ENCODE assay signal across 31 cellular contexts in genomic region chr11:133004369-133004768, GRCh38.
"Had no signal": no experiment of that assay in that cellular context is flagged by ENCODE, and none has a peak within 500 bp of the region (broad histone marks: within the 10 kb centered on the region; RNA-seq: fewer than 3 reads in every experiment).

No MANE protein-coding gene starts in this region.

- ATAC-seq: activated CD8-positive, alpha-beta T cell treated with anti-CD3 and anti-CD28 coated beads for 36 hours; activated naive CD4-positive, alpha-beta T cell treated with anti-CD3 and anti-CD28 coated beads, Interleukin-2, amount 50 U/mL, for 72 hours; activated T-cell treated with anti-CD3 and anti-CD28 coated beads, Interleukin-2, amount 50 U/mL, for 4 hours; activated T-cell treated with anti-CD3 and anti-CD28 coated beads, Interleukin-2, amount 50 U/mL, for 72 hours; activated T-helper 17 cell treated with anti-CD3 and anti-CD28 coated beads, Interleukin-2, amount 50 U/mL, for 72 hours had no signal

- H3K36me3 ChIP-seq: adrenal gland, ascending aorta, cardiac muscle cell had no signal

- H3K9me3 ChIP-seq: adrenal gland, ascending aorta had no signal

- DNase-seq: activated B cell treated with CpG ODN at 0.5 μM for 24 hours; activated CD4-positive, alpha-beta memory T cell treated with anti-CD3 and anti-CD28 coated beads for 36 hours; activated CD4-positive, alpha-beta T cell treated with anti-CD3 and anti-CD28 coated beads for 4 hours; activated CD4-positive, alpha-beta T cell treated with anti-CD3 and anti-CD28 coated beads, Interleukin-2, amount 10 ng/mL, durations not matched to agents 24 days and 14 days; activated CD4-positive, alpha-beta T cell treated with anti-CD3 and anti-CD28 coated beads, Interleukin-2, amount 50 U/mL, for 1 hour; activated CD4-positive, alpha-beta T cell treated with anti-CD3 and anti-CD28 coated beads, Interleukin-2, amount 50 U/mL, for 4 hours; activated CD4-positive, CD25-positive, alpha-beta regulatory T cell treated with anti-CD3 and anti-CD28 coated beads, Interleukin-2, amount 50 U/mL, for 72 hours; activated CD8-positive, alpha-beta memory T cell treated with anti-CD3 and anti-CD28 coated beads, Interleukin-2, amount 50 U/mL, for 4 hours; activated CD8-positive, alpha-beta T cell treated with anti-CD3 and anti-CD28 coated beads for 36 hours; activated effector memory CD4-positive, alpha-beta T cell treated with anti-CD3 and anti-CD28 coated beads, Interleukin-2, amount 50 U/mL, for 16 hours; activated gamma-delta T cell treated with Interleukin-2 at 50 U/mL for 16 hours; activated naive CD4-positive, alpha-beta T cell; activated naive CD4-positive, alpha-beta T cell treated with anti-CD3 and anti-CD28 coated beads for 36 hours; activated naive CD4-positive, alpha-beta T cell treated with anti-CD3 and anti-CD28 coated beads, Interleukin-2, amount 50 U/mL, for 16 hours; activated naive CD8-positive, alpha-beta T cell treated with anti-CD3 and anti-CD28 coated beads for 36 hours; activated T-cell treated with anti-CD3 and anti-CD28 coated beads for 4 hours; activated T-cell treated with anti-CD3 and anti-CD28 coated beads, Interleukin-2, amount 50 U/mL, for 1 hour; activated T-cell treated with anti-CD3 and anti-CD28 coated beads, Interleukin-2, amount 50 U/mL, for 4 hours; activated T-cell treated with anti-CD3 and anti-CD28 coated beads, Interleukin-2, amount 50 U/mL, for 72 hours; adrenal gland; amniotic stem cell; central memory CD4-positive, alpha-beta T cell; T-helper 1 cell; T-helper 2 cell; T-helper 9 cell had no signal

- H3K27ac ChIP-seq: adrenal gland, ascending aorta, cardiac muscle cell, VCaP had no signal

- FAIRE-seq: TTC549 had no signal

- H3K27me3 ChIP-seq: adrenal gland, ascending aorta, cardiac muscle cell had no signal

- H3K4me3 ChIP-seq: adrenal gland, ascending aorta, cardiac muscle cell had no signal

- H3K4me1 ChIP-seq: adrenal gland, ascending aorta had no signal
